Comparison of ENCODE assay signal across 8 cellular contexts in the genomic region with DNA sequence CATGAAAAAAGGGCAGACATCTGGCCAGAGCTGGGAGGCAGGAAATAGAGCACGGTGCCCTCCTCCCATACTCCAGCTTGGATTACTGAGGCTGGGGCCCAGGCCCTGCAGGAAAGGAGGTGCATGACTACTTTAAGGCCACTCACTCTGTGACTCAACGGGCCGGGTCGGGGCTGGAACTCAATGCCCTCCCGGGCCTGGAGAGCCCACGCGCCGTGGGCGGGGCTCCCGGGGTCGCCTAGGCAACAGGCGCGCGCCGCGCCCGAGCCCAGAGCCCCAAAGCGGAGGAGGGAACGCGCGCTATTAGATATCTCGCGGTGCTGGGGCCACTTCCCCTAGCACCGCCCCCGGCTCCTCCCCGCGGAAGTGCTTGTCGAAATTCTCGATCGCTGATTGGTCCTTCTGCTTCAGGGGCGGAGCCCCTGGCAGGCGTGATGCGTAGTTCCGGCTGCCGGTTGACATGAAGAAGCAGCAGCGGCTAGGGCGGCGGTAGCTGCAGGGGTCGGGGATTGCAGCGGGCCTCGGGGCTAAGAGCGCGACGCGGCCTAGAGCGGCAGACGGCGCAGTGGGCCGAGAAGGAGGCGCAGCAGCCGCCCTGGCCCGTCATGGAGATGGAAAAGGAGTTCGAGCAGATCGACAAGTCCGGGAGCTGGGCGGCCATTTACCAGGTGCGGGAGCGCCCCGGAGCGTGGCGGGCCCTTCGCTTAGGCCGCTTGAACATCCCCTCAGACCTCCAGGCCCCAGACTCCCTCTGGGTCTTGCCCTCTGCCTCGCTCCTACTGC. TPM values are rescaled to one million over a fixed set of nuclear protein-coding genes. Genes with fewer than 3 reads are reported as not detected.
DNase-seq lines count a peak whose midpoint lies in the region; ATAC-seq and TF ChIP-seq lines count a peak whose summit lies in the region.

TSS of gene PTPN1 (plus strand) at position 461 of the 783 bp plus-strand sequence. CDS start at position 606, 145 bp downstream.

- intact Hi-C loops in activated CD4-positive, alpha-beta memory T cell treated with anti-CD3 and anti-CD28 coated beads for 36 hours (cut with micrococcal nuclease) = loop anchor here (1.0 to 2.0 kb wide), 6 partner anchors 8 to 319 kb away; partner anchors contain the start of gene CEBPB
- intact Hi-C loops in dorsolateral prefrontal cortex (cut with DNase I) = loop anchor here (2.0 to 5.0 kb wide), 2 partner anchors 65 to 67 kb away; no protein-coding TSS in a partner anchor
- intact Hi-C loops in right lobe of liver (cut with DNase I) = loop anchor here in 1 of 2 donors (10.0 kb wide), 1 partner anchor 65 kb away; no protein-coding TSS in a partner anchor

- H3K27ac ChIP-seq in dorsolateral prefrontal cortex (peak within 1 kb of the TSS in 56 of 59 donors; percentile 0 to 96 (median 76)), right lobe of liver (peak within 1 kb of the TSS; percentile 73 to 90 (median 87))

- DNase-seq in CD1c-positive myeloid dendritic cell (ENCODE audit: extremely low spot score) (peak; percentile 100), NCI-H82 treated with DMSO at 0.1 percent for 48 hours (lab: John Stamatoyannopoulos, UW; ENCODE audit: unreplicated experiment) (peak; percentile 95), dorsolateral prefrontal cortex (peak; percentile 96 to 99 (median 98)), right lobe of liver (peak; percentile 98 to 99 (median 99))
- peak; percentile 99 for DNase-seq in activated CD4-positive, alpha-beta memory T cell treated with anti-CD3 and anti-CD28 coated beads for 36 hours
- DNase-seq in stimulated activated CD4-positive, alpha-beta T cell treated with anti-CD3 and anti-CD28 coated beads, Interleukin-4, amount 100 ng/mL, for 4 hours = peak; percentile 97 to 99

- H3K27me3 Mint-ChIP-seq in activated CD4-positive, alpha-beta memory T cell treated with anti-CD3 and anti-CD28 coated beads for 36 hours = no peaks in the 10 kb centered on the region

- no peaks in the 10 kb centered on the region for H3K9me3 Mint-ChIP-seq in activated CD4-positive, alpha-beta memory T cell treated with anti-CD3 and anti-CD28 coated beads for 36 hours

- WGBS in right lobe of liver (ENCODE audit: insufficient coverage, low coverage, low lambda C conversion rate, missing lambda C conversion rate) = 0% methylated on average over 8 of the region's 64 CpGs

- H3K4me3 ChIP-seq in dorsolateral prefrontal cortex = peak within 1 kb of the TSS; percentile 48 to 100 (median 98)
- H3K4me3 ChIP-seq in right lobe of liver = peak within 1 kb of the TSS; percentile 78 to 93 (median 78)

- H3K27me3 ChIP-seq in dorsolateral prefrontal cortex (no peaks in the 10 kb centered on the region), right lobe of liver (no peaks in the 10 kb centered on the region)

- CTCF ChIA-PET in activated CD4-positive, alpha-beta memory T cell treated with anti-CD3 and anti-CD28 coated beads for 36 hours (lab: Charles Lee) = interaction anchor here (0.7 to 4.1 kb wide), 12 partner anchors 16 to 319 kb away, joined by 3 to 23 read pairs (median 6); no protein-coding TSS in a partner anchor

- peak; percentile 99 for TF ChIP-seq POLR2A in right lobe of liver (IDR thresholded peaks at IDR 0.05)

- ATAC-seq in GM19397 (IDR thresholded peaks at IDR 0.05; ENCODE audit: unreplicated experiment) (peak; percentile 91), HG03571 (IDR thresholded peaks at IDR 0.05; ENCODE audit: unreplicated experiment) (peak; percentile 77), right lobe of liver (peak; percentile 95 to 99 (median 98))

- POLR2A ChIA-PET in activated CD4-positive, alpha-beta memory T cell treated with anti-CD3 and anti-CD28 coated beads for 36 hours (lab: Charles Lee) = interaction anchor here (0.6 to 3.7 kb wide), 18 partner anchors 9 to 914 kb away, joined by 3 to 16 read pairs (median 4); no protein-coding TSS in a partner anchor

- H3K4me1 Mint-ChIP-seq in activated CD4-positive, alpha-beta memory T cell treated with anti-CD3 and anti-CD28 coated beads for 36 hours (ENCODE audit: low read depth) = peaks cover 39% of the 10 kb centered on the region

- TF ChIP-seq CTCF in dorsolateral prefrontal cortex (IDR thresholded peaks at IDR 0.05 in 54 of 56, conservative IDR thresholded peaks at IDR 0.05 in 2 of 56; ENCODE audit: low read depth in 1 of 56, partially characterized antibody in 56 of 56) (peak in 34 of 56 donors; percentile 5 to 58 (median 28)), right lobe of liver (IDR thresholded peaks at IDR 0.05) (peak in 1 of 4 donors; percentile 33)

- H3K4me1 ChIP-seq in right lobe of liver = peaks cover 0 to 36% (median 18%) of the 10 kb centered on the region in 4 donors

- peak within 1 kb of the TSS; percentile 86 for H3K4me3 Mint-ChIP-seq in activated CD4-positive, alpha-beta memory T cell treated with anti-CD3 and anti-CD28 coated beads for 36 hours

- peak within 1 kb of the TSS; percentile 87 for H3K27ac Mint-ChIP-seq in activated CD4-positive, alpha-beta memory T cell treated with anti-CD3 and anti-CD28 coated beads for 36 hours

- peaks cover 29% of the 10 kb centered on the region for H3K36me3 Mint-ChIP-seq in activated CD4-positive, alpha-beta memory T cell treated with anti-CD3 and anti-CD28 coated beads for 36 hours

- no peaks in the 10 kb centered on the region for H3K9me3 ChIP-seq in right lobe of liver

- H3K36me3 ChIP-seq in right lobe of liver = no peaks in the 10 kb centered on the region

RNA-seq across cellular contexts. Expression of gene PTPN1, which starts in this region (rescaled TPM):
- 10 to 100 TPM; 80.6 to 83.4 TPM for total RNA-seq in activated CD4-positive, alpha-beta memory T cell treated with anti-CD3 and anti-CD28 coated beads for 36 hours
- total RNA-seq in dorsolateral prefrontal cortex (10 to 100 TPM; 15.9 to 29.2 (median 22.0) TPM), right lobe of liver (10 to 100 TPM in 5 of 6 experiments, 1 to 10 TPM in 1; 9.5 to 14.9 (median 12.6) TPM)

Comparison
In these comparisons a context has a peak if more than half of its experiments do, and no peak if none do; other contexts are left out.
1. Peak in every context shown above with its lines: DNase-seq, ATAC-seq, H3K4me3 ChIP-seq and H3K27ac ChIP-seq.